ENCODE assay signal across 16 cellular contexts in the genomic region with DNA sequence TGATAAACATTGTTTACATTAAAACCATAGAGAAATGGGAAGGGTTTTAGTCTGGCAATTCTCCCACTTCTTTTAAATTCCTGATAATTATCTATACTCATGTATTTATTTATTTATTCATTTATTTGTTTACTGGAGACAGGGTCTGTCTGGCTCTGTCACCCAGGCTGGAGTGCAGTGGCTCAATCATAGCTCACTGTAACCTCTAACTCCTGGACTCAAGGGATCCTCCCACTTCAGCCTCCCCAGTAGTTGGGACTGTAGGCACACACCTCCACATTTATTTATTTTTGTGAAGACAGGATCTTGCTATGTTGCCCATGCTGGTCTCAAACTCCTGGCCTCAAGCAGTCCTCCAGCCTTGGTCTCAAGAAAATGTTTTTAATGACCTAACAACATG. TPM values are rescaled to one million over a fixed set of nuclear protein-coding genes. Genes with fewer than 3 reads are reported as not detected.
DNase-seq lines count a peak whose midpoint lies in the region; ATAC-seq and TF ChIP-seq lines count a peak whose summit lies in the region.
"Had no signal": no experiment of that assay in that cellular context is flagged by ENCODE, and none has a peak within 500 bp of the region (broad histone marks: within the 10 kb centered on the region; RNA-seq: fewer than 3 reads in every experiment).

No MANE protein-coding gene starts in this region.

- H3K4me3 Mint-ChIP-seq in WTC11 = no peak overlapping the region
- H3K4me3 Mint-ChIP-seq: CD8-positive, alpha-beta memory T cell; HFFc6 had no signal

- H3K27ac Mint-ChIP-seq in WTC11 = no peak overlapping the region
- H3K27ac Mint-ChIP-seq: CD4-positive, CD25-positive, alpha-beta regulatory T cell; HFFc6 had no signal

- H3K36me3 Mint-ChIP-seq in WTC11 = peaks cover 16% of the 10 kb centered on the region
- H3K36me3 Mint-ChIP-seq: CD4-positive, CD25-positive, alpha-beta regulatory T cell had no signal

- CTCF ChIA-PET in HEK293 (lab: Yijun Ruan, JAX) = interaction anchor here (0.5 to 0.6 kb wide), 2 partner anchors 195 to 261 kb away, joined by 4 read pairs; no protein-coding TSS in a partner anchor
- CTCF ChIA-PET in WTC11 (lab: Charles Lee) = interaction anchor here (0.9 kb wide), 1 partner anchor 129 kb away, joined by 4 read pairs; no protein-coding TSS in a partner anchor

- H3K4me1 ChIP-seq in HEK293 (ENCODE audit: control insufficient read depth, insufficient read depth, low read length) = peaks cover 12% of the 10 kb centered on the region

- no peak for ATAC-seq in WTC11
- no peak for ATAC-seq in HG02970 (IDR thresholded peaks at IDR 0.05; ENCODE audit: low FRiP score, unreplicated experiment)

- peaks cover 68% of the 10 kb centered on the region for H3K4me1 Mint-ChIP-seq in WTC11

- no peaks in the 10 kb centered on the region for H3K9me3 Mint-ChIP-seq in WTC11
- H3K9me3 Mint-ChIP-seq: CD8-positive, alpha-beta memory T cell; HFFc6 had no signal

- H3K27me3 Mint-ChIP-seq in WTC11 (ENCODE audit: low read depth) = peaks cover 14% of the 10 kb centered on the region

- H3K4me3 ChIP-seq in HEK293 (ENCODE audit: low read depth, low read length) = no peak overlapping the region

- peaks cover 0 to 15% of the 10 kb centered on the region in 2 experiments; a peak in 1 of 3 replicates for H3K36me3 ChIP-seq in HEK293 (ENCODE audit: control insufficient read depth in 2 of 2, insufficient read depth in 1 of 2, low read length in 2 of 2)

- DNase-seq in WTC11 (ENCODE audit: low spot score) = no peak
- DNase-seq in islet precursor cell = peak; percentile 24
- no peak for DNase-seq in activated effector memory CD4-positive, alpha-beta T cell treated with anti-CD3 and anti-CD28 coated beads, Interleukin-2, amount 50 U/mL, for 16 hours
- no peak for DNase-seq in activated naive CD4-positive, alpha-beta T cell treated with Interleukin-2 at 50 U/mL for 16 hours
- DNase-seq: ACHN; BE2C; C1 segment of cervical spinal cord; CD4-positive, CD25-positive, alpha-beta regulatory T cell; CD8-positive, alpha-beta memory T cell; COR-L47; HCEC 1CT; HFFc6; IMR-90 had no signal

- H3K27ac ChIP-seq in 22Rv1 = peak overlapping the region; percentile 89
- H3K27ac ChIP-seq in HEK293 (ENCODE audit: extremely low read depth, low read depth, low read length) = no peak overlapping the region

- TF ChIP-seq CTCF in 22Rv1 (IDR thresholded peaks at IDR 0.05) (no peak), HEK293 (tag by site-specific recombination; IDR thresholded peaks at IDR 0.05) (no peak), WTC11 (IDR thresholded peaks at IDR 0.05) (no peak)

- POLR2A ChIA-PET in HEK293 (lab: Yijun Ruan, JAX) = interaction anchor here (0.6 to 1.7 kb wide), 2 partner anchors 9 to 20 kb away, joined by 5 to 7 read pairs; no protein-coding TSS in a partner anchor
- POLR2A ChIA-PET in WTC11 (lab: Charles Lee) = no interaction called here

- no peaks in the 10 kb centered on the region for H3K9me3 ChIP-seq in HEK293 (ENCODE audit: control insufficient read depth, insufficient read depth, low read depth, low read length)
- H3K9me3 ChIP-seq: BE2C had no signal

TF ChIP-seq in HEK293, 187 proteins besides CTCF, POLR2A, EP300 and RAD21:
- TF ChIP-seq MYNN (tag by site-specific recombination; IDR thresholded peaks at IDR 0.05; ENCODE audit: borderline replicate concordance) (no peak), ZNF121 (tag by site-specific recombination; IDR thresholded peaks at IDR 0.05) (peak; percentile 70)
- TF ChIP-seq, protein P1, sequence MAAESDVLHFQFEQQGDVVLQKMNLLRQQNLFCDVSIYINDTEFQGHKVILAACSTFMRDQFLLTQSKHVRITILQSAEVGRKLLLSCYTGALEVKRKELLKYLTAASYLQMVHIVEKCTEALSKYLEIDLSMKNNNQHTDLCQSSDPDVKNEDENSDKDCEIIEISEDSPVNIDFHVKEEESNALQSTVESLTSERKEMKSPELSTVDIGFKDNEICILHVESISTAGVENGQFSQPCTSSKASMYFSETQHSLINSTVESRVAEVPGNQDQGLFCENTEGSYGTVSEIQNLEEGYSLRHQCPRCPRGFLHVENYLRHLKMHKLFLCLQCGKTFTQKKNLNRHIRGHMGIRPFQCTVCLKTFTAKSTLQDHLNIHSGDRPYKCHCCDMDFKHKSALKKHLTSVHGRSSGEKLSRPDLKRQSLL (tag by site-specific recombination; IDR thresholded peaks at IDR 0.05) = peak; percentile 92

TF ChIP-seq in WTC11, 78 proteins besides CTCF, POLR2A, EP300 and RAD21:
- TF ChIP-seq, protein P2, sequence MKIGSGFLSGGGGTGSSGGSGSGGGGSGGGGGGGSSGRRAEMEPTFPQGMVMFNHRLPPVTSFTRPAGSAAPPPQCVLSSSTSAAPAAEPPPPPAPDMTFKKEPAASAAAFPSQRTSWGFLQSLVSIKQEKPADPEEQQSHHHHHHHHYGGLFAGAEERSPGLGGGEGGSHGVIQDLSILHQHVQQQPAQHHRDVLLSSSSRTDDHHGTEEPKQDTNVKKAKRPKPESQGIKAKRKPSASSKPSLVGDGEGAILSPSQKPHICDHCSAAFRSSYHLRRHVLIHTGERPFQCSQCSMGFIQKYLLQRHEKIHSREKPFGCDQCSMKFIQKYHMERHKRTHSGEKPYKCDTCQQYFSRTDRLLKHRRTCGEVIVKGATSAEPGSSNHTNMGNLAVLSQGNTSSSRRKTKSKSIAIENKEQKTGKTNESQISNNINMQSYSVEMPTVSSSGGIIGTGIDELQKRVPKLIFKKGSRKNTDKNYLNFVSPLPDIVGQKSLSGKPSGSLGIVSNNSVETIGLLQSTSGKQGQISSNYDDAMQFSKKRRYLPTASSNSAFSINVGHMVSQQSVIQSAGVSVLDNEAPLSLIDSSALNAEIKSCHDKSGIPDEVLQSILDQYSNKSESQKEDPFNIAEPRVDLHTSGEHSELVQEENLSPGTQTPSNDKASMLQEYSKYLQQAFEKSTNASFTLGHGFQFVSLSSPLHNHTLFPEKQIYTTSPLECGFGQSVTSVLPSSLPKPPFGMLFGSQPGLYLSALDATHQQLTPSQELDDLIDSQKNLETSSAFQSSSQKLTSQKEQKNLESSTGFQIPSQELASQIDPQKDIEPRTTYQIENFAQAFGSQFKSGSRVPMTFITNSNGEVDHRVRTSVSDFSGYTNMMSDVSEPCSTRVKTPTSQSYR (CRISPR knock-in tag; IDR thresholded peaks at IDR 0.05) = no peak
- TF ChIP-seq ZNF121 (CRISPR knock-in tag; IDR thresholded peaks at IDR 0.05) = 0 out of 2 replicates have a peak, but pooled peaks have one; percentile 9
- TF ChIP-seq ELF4 (CRISPR knock-in tag; IDR thresholded peaks at IDR 0.05; ENCODE audit: low read depth) = no peak

RNA-seq across cellular contexts. Expression of a gene that starts 2.5 kb away (rescaled TPM):
- total RNA-seq in WTC11 (2021) = 118 to 183 TPM (median 125 TPM) in 3 replicates

RNA-seq across cellular contexts. Expression of a gene that starts 20.1 kb away (rescaled TPM):
- 3.8 to 5.6 TPM (median 4.5 TPM) in 3 replicates for total RNA-seq in WTC11 (2021)
